In genomic region chr6:51594981-51595380, GRCh38 we compare ENCODE assay signal across 23 cellular contexts.
"Had no signal": no experiment of that assay in that cellular context is flagged by ENCODE, and none has a peak within 500 bp of the region (broad histone marks: within the 10 kb centered on the region; RNA-seq: fewer than 3 reads in every experiment).

No MANE protein-coding gene starts in this region.

- H3K27ac ChIP-seq: left ventricle myocardium inferior, neutrophil, parathyroid adenoma, psoas muscle, right atrium auricular region, right lobe of liver, tibial nerve, uterus had no signal

- FAIRE-seq: islet of Langerhans had no signal

- H3K27me3 ChIP-seq: neutrophil, right atrium auricular region, right lobe of liver, tibial nerve, uterus had no signal

- ATAC-seq: naive thymus-derived CD8-positive, alpha-beta T cell; psoas muscle; right lobe of liver; stimulated activated memory B cell treated with anti-CD40 and anti-IgM and Interleukin-4, amounts not matched to agents 10 μg/mL and 1 μg/mL and 100 μg/mL, for 72 hours; stimulated activated naive CD8-positive, alpha-beta T cell treated with anti-CD3 and anti-CD28 coated beads, Interleukin-15, amount 100 ng/mL, for 72 hours had no signal

- H3K79me2 ChIP-seq: parathyroid adenoma had no signal

- H2AFZ ChIP-seq: parathyroid adenoma had no signal

- H3K4me1 ChIP-seq: left ventricle myocardium inferior, parathyroid adenoma, psoas muscle, right atrium auricular region, tibial nerve, uterus had no signal

- H3K4me2 ChIP-seq: smooth muscle cell had no signal

- DNase-seq: hypothalamus; immature natural killer cell; left ventricle myocardium inferior; mesenchymal stem cell; naive thymus-derived CD8-positive, alpha-beta T cell; occipital lobe; psoas muscle; right lobe of liver; stimulated activated CD4-positive, alpha-beta T cell treated with anti-CD3 and anti-CD28 coated beads, Interleukin-1b, Interleukin-23, amount 100 ng/mL, for 48 hours; stimulated activated CD4-positive, alpha-beta T cell treated with anti-CD3 and anti-CD28 coated beads, Interleukin-2, amount 100 ng/mL, for 48 hours; stimulated activated CD4-positive, alpha-beta T cell treated with anti-CD3 and anti-CD28 coated beads, Interleukin-4, amount 100 ng/mL, for 4 hours; stimulated activated CD8-positive, alpha-beta memory T cell treated with anti-CD3 and anti-CD28 coated beads, Interleukin-4, amount 100 ng/mL, for 48 hours; stimulated activated naive CD4-positive, alpha-beta T cell treated with Interleukin-2 at 50 U/mL for 16 hours; stimulated activated naive CD8-positive, alpha-beta T cell treated with anti-CD3 and anti-CD28 coated beads, Interleukin-15, amount 100 ng/mL, for 72 hours; substantia nigra; uterus had no signal

- H3K9ac ChIP-seq: parathyroid adenoma had no signal

- H3K36me3 ChIP-seq: left ventricle myocardium inferior, neutrophil, right atrium auricular region, right lobe of liver, tibial nerve, uterus had no signal

- H3K9me3 ChIP-seq: neutrophil, psoas muscle, right lobe of liver had no signal

- H3K4me3 ChIP-seq: left ventricle myocardium inferior, psoas muscle, right atrium auricular region, right lobe of liver, smooth muscle cell, tibial nerve, uterus had no signal
